Comparison of ENCODE assay signal across 8 cellular contexts in genomic region chr3:24640330-24640877, GRCh38.
DNase-seq lines count a peak whose midpoint lies in the region; ATAC-seq and TF ChIP-seq lines count a peak whose summit lies in the region.

No MANE protein-coding gene starts in this region.

- H3K4me1 ChIP-seq in psoas muscle, result peaks cover 4% of the 10 kb centered on the region

- no peaks in the 10 kb centered on the region for H3K9me3 ChIP-seq in psoas muscle

- TF ChIP-seq CTCF in epithelial cell of proximal tubule (conservative IDR thresholded peaks at IDR 0.05; ENCODE audit: low read depth, low read length), result peak; percentile 80
- peak; percentile 35 for TF ChIP-seq CTCF in psoas muscle (IDR thresholded peaks at IDR 0.05)

- 68 to 73% (median 71%) methylated on average over 3 of the region's 3 CpGs for WGBS in psoas muscle, 3 donors

- H3K27me3 ChIP-seq in psoas muscle (ENCODE audit: insufficient read depth in 3 of 3, low read length in 2 of 3), result no peaks in the 10 kb centered on the region

- ATAC-seq in GM19463 (IDR thresholded peaks at IDR 0.05; ENCODE audit: unreplicated experiment) (peak; percentile 42), psoas muscle (peak; percentile 42 to 71 (median 64))

- DNase-seq in NCI-H526 treated with DMSO at 0.1 percent for 48 hours (lab: John Stamatoyannopoulos, UW) (peak; percentile 9), epithelial cell of proximal tubule (ENCODE audit: low read depth) (no peak), psoas muscle (no peak), anterior cingulate cortex (lab: John Stamatoyannopoulos, UW) (no peak), dedifferentiated amniotic fluid mesenchymal stem cell (ENCODE audit: extremely low spot score) (no peak)
- DNase-seq in activated CD4-positive, alpha-beta T cell treated with anti-CD3 and anti-CD28 coated beads, Interleukin-2, amount 50 U/mL, for 1 hour, result no peak
- no peak for DNase-seq in stimulated activated CD8-positive, alpha-beta memory T cell treated with anti-CD3 and anti-CD28 coated beads, Interleukin-4, amount 100 ng/mL, for 48 hours

- no peaks in the 10 kb centered on the region for H3K36me3 ChIP-seq in psoas muscle (ENCODE audit: insufficient read depth in 1 of 2, low read depth in 1 of 2)

- no peak overlapping the region for H3K27ac ChIP-seq in psoas muscle

- intact Hi-C loops in psoas muscle (cut with DNase I), result loop anchor here in 1 of 2 donors (10.0 kb wide), 1 partner anchor 446 kb away; no protein-coding TSS in a partner anchor

- H3K4me3 ChIP-seq in epithelial cell of proximal tubule (ENCODE audit: low read depth, low read length), result no peak overlapping the region
- H3K4me3 ChIP-seq in psoas muscle, result no peak overlapping the region
